ENCODE assay signal across 9 cellular contexts in genomic region chr15:64009241-64009640, GRCh38. TPM values are rescaled to one million over a fixed set of nuclear protein-coding genes. Genes with fewer than 3 reads are reported as not detected.
A peak's percentile ranks its signal among the peaks of the same experiment; 100 is the strongest.
DNase-seq lines count a peak whose midpoint lies in the region; ATAC-seq and TF ChIP-seq lines count a peak whose summit lies in the region.
"Had no signal": no experiment of that assay in that cellular context is flagged by ENCODE, and none has a peak within 500 bp of the region (broad histone marks: within the 10 kb centered on the region; RNA-seq: fewer than 3 reads in every experiment).

No MANE protein-coding gene starts in this region.

- no TSS peak for BruUV-seq in PC-9 (replicated peaks; lab: Mats Ljungman, UMichigan)

- H3K4me2 ChIP-seq in PC-9 (peak overlapping the region; percentile 31; the same call in 1 of the 2 replicates), osteoblast (ENCODE audit: insufficient read depth, low read length) (peak overlapping the region; percentile 34)

- H3K27ac ChIP-seq in CD8-positive, alpha-beta T cell (ENCODE audit: low read depth, low read length), result peak overlapping the region; percentile 52
- H3K27ac ChIP-seq in PC-9 (0 out of 2 replicates have a peak overlapping the region, but pooled peaks have one; percentile 17), epithelial cell of prostate (peak overlapping the region; percentile 83), osteoblast (ENCODE audit: low read depth, low read length) (no peak overlapping the region)

- DNase-seq in CD8-positive, alpha-beta T cell, result no peak
- DNase-seq in PC-9, result peak in 1 of 2 experiments; percentile 11
- peak; percentile 44 for DNase-seq in epithelial cell of prostate (ENCODE audit: low read depth, low spot score)
- no peak for DNase-seq in osteoblast (ENCODE audit: insufficient read length, low spot score, missing footprints)
- DNase-seq in NCI-H510A treated with DMSO at 0.1 percent for 48 hours (lab: John Stamatoyannopoulos, UW), result no peak
- DNase-seq in KG1 (lab: John Stamatoyannopoulos, UW), result no peak
- DNase-seq: NCI-H69 had no signal

- no peaks in the 10 kb centered on the region for H3K27me3 ChIP-seq in CD8-positive, alpha-beta T cell (ENCODE audit: insufficient read depth, low read length)
- H3K27me3 ChIP-seq in PC-9 (ENCODE audit: insufficient read depth, low read depth) (no peaks in the 10 kb centered on the region), osteoblast (ENCODE audit: insufficient read depth, low read length) (no peaks in the 10 kb centered on the region)

- H3K27ac Mint-ChIP-seq in CD8-positive, alpha-beta T cell, result peak overlapping the region; percentile 98

- H3K9me2 ChIP-seq in PC-9 (ENCODE audit: insufficient read depth), result no peaks in the 10 kb centered on the region

- no peaks in the 10 kb centered on the region for H3K36me3 ChIP-seq in CD8-positive, alpha-beta T cell (ENCODE audit: insufficient read depth, low read length)
- no peaks in the 10 kb centered on the region for H3K36me3 ChIP-seq in PC-9 (ENCODE audit: low read depth)
- H3K36me3 ChIP-seq in osteoblast (ENCODE audit: insufficient read depth, low read length), result no peaks in the 10 kb centered on the region

- H3K4me1 ChIP-seq in CD8-positive, alpha-beta T cell (ENCODE audit: insufficient read depth, low read length), result peaks cover 29% of the 10 kb centered on the region
- H3K4me1 ChIP-seq in PC-9 (replicated peaks; ENCODE audit: insufficient read depth) (peaks cover 61% of the 10 kb centered on the region), osteoblast (ENCODE audit: insufficient read depth, low read length) (peaks cover 32% of the 10 kb centered on the region)

- POLR2A ChIA-PET in CD8-positive, alpha-beta T cell (lab: Charles Lee), result interaction anchor here (0.8 to 1.9 kb wide), 5 partner anchors 20 to 341 kb away, joined by 3 to 8 read pairs (median 3); no protein-coding TSS in a partner anchor
- POLR2A ChIA-PET in PC-9 (lab: Charles Lee; ENCODE audit: unreplicated experiment), result interaction anchor here (0.5 to 0.7 kb wide), 2 partner anchors 8 to 14 kb away, joined by 3 to 6 read pairs; no protein-coding TSS in a partner anchor

- H3K9me3 Mint-ChIP-seq in CD8-positive, alpha-beta T cell, result no peaks in the 10 kb centered on the region

- H4K20me1 ChIP-seq in PC-9 (ENCODE audit: insufficient read depth) (no peaks in the 10 kb centered on the region), osteoblast (ENCODE audit: insufficient read depth, low read length) (no peaks in the 10 kb centered on the region)

- H3K79me2 ChIP-seq in PC-9 (ENCODE audit: low read depth) (no peaks in the 10 kb centered on the region), osteoblast (ENCODE audit: insufficient read depth, low read length) (no peaks in the 10 kb centered on the region)

- no peaks in the 10 kb centered on the region for H3K9me3 ChIP-seq in CD8-positive, alpha-beta T cell (ENCODE audit: low read length)
- no peaks in the 10 kb centered on the region for H3K9me3 ChIP-seq in PC-9 (ENCODE audit: insufficient read depth, low read depth)
- no peaks in the 10 kb centered on the region for H3K9me3 ChIP-seq in osteoblast (ENCODE audit: low read depth, low read length)

- H2AFZ ChIP-seq in PC-9, result no peak overlapping the region
- no peak overlapping the region for H2AFZ ChIP-seq in osteoblast (ENCODE audit: low read length)

- intact Hi-C loops in CD8-positive, alpha-beta T cell (cut with DNase I, micrococcal nuclease), result no loop called here
- intact Hi-C loops in PC-9 (cut with micrococcal nuclease; ENCODE audit: unreplicated experiment), result no loop called here

- no peak for TF ChIP-seq CTCF in CD8-positive, alpha-beta T cell (IDR thresholded peaks at IDR 0.05)
- TF ChIP-seq CTCF in PC-9 (conservative IDR thresholded peaks at IDR 0.05) (no peak), osteoblast (IDR thresholded peaks at IDR 0.05; ENCODE audit: extremely low read depth, low read depth, low read length) (no peak)

- no peak for ATAC-seq in CD8-positive, alpha-beta T cell
- ATAC-seq in HG02623 (IDR thresholded peaks at IDR 0.05; ENCODE audit: unreplicated experiment) (no peak), HG03439 (IDR thresholded peaks at IDR 0.05; ENCODE audit: unreplicated experiment) (no peak)

- H3K4me1 Mint-ChIP-seq in CD8-positive, alpha-beta T cell (ENCODE audit: low read depth), result peaks cover 40% of the 10 kb centered on the region

- no peaks in the 10 kb centered on the region for H3K27me3 Mint-ChIP-seq in CD8-positive, alpha-beta T cell (ENCODE audit: low read depth)

- peak overlapping the region; percentile 30 for H3K4me3 Mint-ChIP-seq in CD8-positive, alpha-beta T cell

- CTCF ChIA-PET in CD8-positive, alpha-beta T cell (lab: Charles Lee), result interaction anchor here (1.1 to 3.7 kb wide), 5 partner anchors 37 to 257 kb away, joined by 3 to 42 read pairs (median 7); partner anchors contain the start of gene DAPK2
- CTCF ChIA-PET in PC-9 (lab: Charles Lee), result interaction anchor here (0.6 to 1.0 kb wide), 3 partner anchors 22 to 64 kb away, joined by 3 to 7 read pairs (median 3); no protein-coding TSS in a partner anchor

- H3K4me3 ChIP-seq in CD8-positive, alpha-beta T cell (ENCODE audit: low read depth, low read length), result no peak overlapping the region
- H3K4me3 ChIP-seq in PC-9 (no peak overlapping the region), osteoblast (ENCODE audit: insufficient read depth, low read length) (no peak overlapping the region)

- peaks cover 27% of the 10 kb centered on the region for H3F3A ChIP-seq in PC-9 (ENCODE audit: insufficient read depth, low read depth)

- H3K36me3 Mint-ChIP-seq in CD8-positive, alpha-beta T cell, result no peaks in the 10 kb centered on the region

RNA-seq across cellular contexts. Expression of gene DAPK2, which starts 37.0 kb away (rescaled TPM):
- total RNA-seq in CD8-positive, alpha-beta T cell, result 1 to 10 TPM; 3.3 to 5.2 TPM
- total RNA-seq in PC-9 (2021) (11.0 and 19.6 TPM in 2 replicates), osteoblast (23.5 and 31.8 TPM in 2 replicates)
